16 cellular contexts compared by ENCODE assay signal in genomic region chr6:150008588-150008987, GRCh38. TPM values are rescaled to one million over a fixed set of nuclear protein-coding genes. Genes with fewer than 3 reads are reported as not detected.
A peak's percentile ranks its signal among the peaks of the same experiment; 100 is the strongest.
DNase-seq lines count a peak whose midpoint lies in the region; ATAC-seq, FAIRE-seq and TF ChIP-seq lines count a peak whose summit lies in the region.
"Had no signal": no experiment of that assay in that cellular context is flagged by ENCODE, and none has a peak within 500 bp of the region (broad histone marks: within the 10 kb centered on the region; RNA-seq: fewer than 3 reads in every experiment).

No MANE protein-coding gene starts in this region.

- in situ Hi-C loops in HepG2 (cut with HindIII; ENCODE audit: extremely low pct_ligation_motif_present, low pct_unique_long_range_greater_than_20kb), result loop anchor here (5.0 to 10.0 kb wide), 2 partner anchors 71 to 164 kb away; no protein-coding TSS in a partner anchor

- H4K20me1 ChIP-seq in HepG2 (ENCODE audit: insufficient read depth, low read length), result no peaks in the 10 kb centered on the region

- peaks cover 65% of the 10 kb centered on the region for H3K27me3 Mint-ChIP-seq in activated naive CD8-positive, alpha-beta T cell treated with anti-CD3 and anti-CD28 coated beads, Interleukin-2, amount 50 U/mL, for 24 hours
- peaks cover 57% of the 10 kb centered on the region for H3K27me3 Mint-ChIP-seq in CD4-positive, alpha-beta T cell

- H3K9me3 ChIP-seq in HepG2 (ENCODE audit: low read length), result no peaks in the 10 kb centered on the region
- H3K9me3 ChIP-seq in right lobe of liver, result no peaks in the 10 kb centered on the region
- H3K9me3 ChIP-seq in CD4-positive, alpha-beta T cell (ENCODE audit: control insufficient read depth, low read length), result no peaks in the 10 kb centered on the region
- H3K9me3 ChIP-seq: body of pancreas, prostate gland had no signal

- no peak overlapping the region for H3K4me3 ChIP-seq in HepG2 (replicated peaks in 1 of 3; ENCODE audit: insufficient read depth in 1 of 3, low read depth in 2 of 3, low read length in 3 of 3)
- no peak overlapping the region for H3K4me3 ChIP-seq in right lobe of liver
- H3K4me3 ChIP-seq: body of pancreas, prostate gland had no signal

- H3K9me3 Mint-ChIP-seq in activated naive CD8-positive, alpha-beta T cell treated with anti-CD3 and anti-CD28 coated beads, Interleukin-2, amount 50 U/mL, for 24 hours, result no peaks in the 10 kb centered on the region
- H3K9me3 Mint-ChIP-seq in CD4-positive, alpha-beta T cell, result no peaks in the 10 kb centered on the region

- no peak for TF ChIP-seq POLR2A in HepG2 (IDR thresholded peaks at IDR 0.05; ENCODE audit: insufficient read depth in 1 of 2, low read depth in 2 of 2, low read length in 2 of 2)
- TF ChIP-seq POLR2A in right lobe of liver (IDR thresholded peaks at IDR 0.05), result no peak

- H3K9ac ChIP-seq in HepG2 (ENCODE audit: insufficient read depth, low read depth, low read length), result no peak overlapping the region

- intact Hi-C loops in HepG2 (cut with micrococcal nuclease; ENCODE audit: unreplicated experiment) (no loop called here), right lobe of liver (cut with DNase I) (no loop called here)
- intact Hi-C loops in CD4-positive, alpha-beta T cell (cut with DNase I, micrococcal nuclease), result loop anchor here (5.0 to 10.0 kb wide), 2 partner anchors 46 to 444 kb away; partner anchors contain the start of genes GINM1 (in 1 of the 2) and ULBP1 (in 1 of the 2)

- H3K36me3 Mint-ChIP-seq in activated naive CD8-positive, alpha-beta T cell treated with anti-CD3 and anti-CD28 coated beads, Interleukin-2, amount 50 U/mL, for 24 hours (ENCODE audit: low read depth), result no peaks in the 10 kb centered on the region
- no peaks in the 10 kb centered on the region for H3K36me3 Mint-ChIP-seq in CD4-positive, alpha-beta T cell (ENCODE audit: low read depth)

- no peak overlapping the region for H3K27ac ChIP-seq in HepG2 (ENCODE audit: extremely low read length, insufficient read depth, low read length)
- H3K27ac ChIP-seq in right lobe of liver, result no peak overlapping the region
- no peak overlapping the region for H3K27ac ChIP-seq in CD4-positive, alpha-beta T cell (ENCODE audit: low read depth, low read length)
- H3K27ac ChIP-seq: body of pancreas, prostate gland had no signal

- BruUV-seq in HepG2 (replicated peaks; lab: Mats Ljungman, UMichigan), result no TSS peak

- CTCF ChIA-PET in HepG2 (lab: Yijun Ruan, JAX; ENCODE audit: low intra/inter-chr PET ratio, low total read pairs), result interaction anchor here (2.4 kb wide), 1 partner anchor 8 kb away, joined by 8 read pairs; no protein-coding TSS in a partner anchor
- CTCF ChIA-PET in CD4-positive, alpha-beta T cell (lab: Charles Lee), result interaction anchor here (1.3 kb wide), 1 partner anchor 18 kb away, joined by 3 read pairs; no protein-coding TSS in a partner anchor

- no peaks in the 10 kb centered on the region for H3K36me3 ChIP-seq in HepG2 (replicated peaks in 1 of 2; ENCODE audit: control insufficient read depth in 1 of 2, insufficient read depth in 2 of 2, low read length in 2 of 2)
- H3K36me3 ChIP-seq in right lobe of liver, result no peaks in the 10 kb centered on the region
- H3K36me3 ChIP-seq: prostate gland had no signal

- no peaks in the 10 kb centered on the region for H3K79me2 ChIP-seq in HepG2 (ENCODE audit: insufficient read depth, low read length)

- H3K4me3 Mint-ChIP-seq in activated naive CD8-positive, alpha-beta T cell treated with anti-CD3 and anti-CD28 coated beads, Interleukin-2, amount 50 U/mL, for 24 hours, result no peak overlapping the region
- H3K4me3 Mint-ChIP-seq in CD4-positive, alpha-beta T cell, result no peak overlapping the region

- H3K4me1 ChIP-seq in HepG2 (ENCODE audit: insufficient read depth, low read length) (peaks cover 13% of the 10 kb centered on the region; the same call in 1 of the 2 replicates), right lobe of liver (peaks cover 0 to 3% (median 1%) of the 10 kb centered on the region in 4 donors)
- H3K4me1 ChIP-seq: prostate gland had no signal

- H3K4me2 ChIP-seq in HepG2 (ENCODE audit: low read depth, low read length), result no peak overlapping the region

- no peak overlapping the region for H3K27ac Mint-ChIP-seq in activated naive CD8-positive, alpha-beta T cell treated with anti-CD3 and anti-CD28 coated beads, Interleukin-2, amount 50 U/mL, for 24 hours
- H3K27ac Mint-ChIP-seq in CD4-positive, alpha-beta T cell, result no peak overlapping the region

- no peak for DNase-seq in HepG2 (ENCODE audit: low spot score)
- DNase-seq in right lobe of liver, result no peak
- DNase-seq in NCI-H69 (lab: John Stamatoyannopoulos, UW), result peak; percentile 28
- DNase-seq in activated naive CD8-positive, alpha-beta T cell treated with anti-CD3 and anti-CD28 coated beads, Interleukin-2, amount 50 U/mL, for 24 hours, result peak; percentile 51
- peak; percentile 69 for DNase-seq in stimulated activated CD8-positive, alpha-beta memory T cell treated with anti-CD3 and anti-CD28 coated beads, Interleukin-4, amount 100 ng/mL, for 48 hours
- DNase-seq in CD4-positive, alpha-beta T cell, result no peak
- DNase-seq: body of pancreas, C1 segment of cervical spinal cord, GOT3, MM.1S, NCI-H510A had no signal

- no peak for ATAC-seq in HepG2
- no peak for ATAC-seq in right lobe of liver
- no peak for ATAC-seq in activated naive CD8-positive, alpha-beta T cell treated with anti-CD3 and anti-CD28 coated beads, Interleukin-2, amount 50 U/mL, for 24 hours
- no peak for ATAC-seq in CD4-positive, alpha-beta T cell (ENCODE audit: poor library complexity)
- no peak for ATAC-seq in GM18861 (IDR thresholded peaks at IDR 0.05; ENCODE audit: unreplicated experiment)
- ATAC-seq in HG03565 (IDR thresholded peaks at IDR 0.05; ENCODE audit: unreplicated experiment), result no peak
- ATAC-seq: body of pancreas had no signal

- H2AFZ ChIP-seq in HepG2 (ENCODE audit: low read length), result no peak overlapping the region

- no peak for FAIRE-seq in HepG2 (lab: Jason Lieb, UNC)

- TF ChIP-seq CTCF in HepG2 (CRISPR knock-in tag; IDR thresholded peaks at IDR 0.05) (no peak), right lobe of liver (IDR thresholded peaks at IDR 0.05) (no peak)
- no peak for TF ChIP-seq CTCF in CD4-positive, alpha-beta T cell (IDR thresholded peaks at IDR 0.05)

- H3K4me1 Mint-ChIP-seq in activated naive CD8-positive, alpha-beta T cell treated with anti-CD3 and anti-CD28 coated beads, Interleukin-2, amount 50 U/mL, for 24 hours, result peaks cover 36% of the 10 kb centered on the region
- H3K4me1 Mint-ChIP-seq in CD4-positive, alpha-beta T cell (ENCODE audit: low read depth), result peaks cover 18% of the 10 kb centered on the region

- POLR2A ChIA-PET in HepG2 (lab: Yijun Ruan, JAX), result no interaction called here
- POLR2A ChIA-PET in CD4-positive, alpha-beta T cell (lab: Charles Lee), result no interaction called here

- TF ChIP-seq RAD21 in HepG2 (CRISPR knock-in tag; IDR thresholded peaks at IDR 0.05), result no peak

- TF ChIP-seq EP300 in HepG2 (IDR thresholded peaks at IDR 0.05; ENCODE audit: low read depth in 2 of 2, low read length in 2 of 2) (no peak), HepG2 (CRISPR knock-in tag; IDR thresholded peaks at IDR 0.05; ENCODE audit: borderline replicate concordance) (no peak)

- 4% methylated on average over 9 of the region's 9 CpGs for WGBS in HepG2 (ENCODE audit: low lambda C conversion rate)
- WGBS in right lobe of liver (ENCODE audit: insufficient coverage, low coverage, low lambda C conversion rate, missing lambda C conversion rate), result 50% methylated on average over 8 of the region's 9 CpGs

- H3K27me3 ChIP-seq in HepG2 (ENCODE audit: control insufficient read depth in 1 of 2, insufficient read depth in 2 of 2, low read length in 2 of 2) (peaks cover 5 to 48% of the 10 kb centered on the region in 2 experiments), right lobe of liver (no peaks in the 10 kb centered on the region)
- H3K27me3 ChIP-seq in CD4-positive, alpha-beta T cell (ENCODE audit: control insufficient read depth, insufficient read depth, low read length), result peaks cover 35% of the 10 kb centered on the region

RNA-seq across cellular contexts. Expression of gene RAET1L, which starts 16.7 kb away (rescaled TPM):
- not detected in 2 replicates for total RNA-seq in HepG2 (2016; rRNA removed; fragmentation: Illumina TruSeq; extraction: Trizol)
- total RNA-seq in HepG2 (2016; cell fraction: cytosol; rRNA removed; fragmentation: Illumina TruSeq; extraction: Trizol; ENCODE audit: low read depth), result not detected in 2 replicates
- total RNA-seq in HepG2 (2016; cell fraction: insoluble cytoplasmic fraction; rRNA removed; fragmentation: Illumina TruSeq; extraction: Trizol), result not detected in 2 replicates
- not detected in 2 replicates for total RNA-seq in HepG2 (2016; cell fraction: membrane; rRNA removed; fragmentation: Illumina TruSeq; extraction: Trizol)
- not detected in 2 replicates for total RNA-seq in HepG2 (2016; cell fraction: nucleus; rRNA removed; fragmentation: Illumina TruSeq; extraction: Trizol)
- not detected in 2 replicates for polyA plus RNA-seq in HepG2 (2011; rRNA removed)
- polyA plus RNA-seq in HepG2 (2011; cell fraction: cytosol; rRNA removed), result not detected in 2 replicates
- not detected in 2 replicates for polyA plus RNA-seq in HepG2 (2011; cell fraction: nucleus; rRNA removed)
- not detected in 2 replicates for polyA plus RNA-seq in HepG2 (2012)
- not detected in 2 replicates for polyA plus RNA-seq in HepG2 (2016; cell fraction: cytosol; fragmentation: Illumina TruSeq; extraction: Trizol; ENCODE audit: low read depth)
- polyA plus RNA-seq in HepG2 (2016; cell fraction: insoluble cytoplasmic fraction; fragmentation: Illumina TruSeq; extraction: Trizol; ENCODE audit: low read depth), result not detected in 2 replicates
- not detected in 2 replicates for polyA plus RNA-seq in HepG2 (2016; cell fraction: membrane; fragmentation: Illumina TruSeq; extraction: Trizol; ENCODE audit: low read depth)
- polyA plus RNA-seq in HepG2 (2016; cell fraction: nucleus; fragmentation: Illumina TruSeq; extraction: Trizol; ENCODE audit: insufficient read depth, low read depth), result not detected in 2 replicates
- 0.26 TPM in 1 of 2 replicates, not detected in the other for polyA minus RNA-seq in HepG2 (2011; rRNA and poly(A)+ RNA removed; ENCODE audit: low replicate concordance)
- not detected in 2 replicates for polyA minus RNA-seq in HepG2 (2011; cell fraction: cytosol; rRNA and poly(A)+ RNA removed)
- polyA minus RNA-seq in HepG2 (2011; cell fraction: nucleus; rRNA and poly(A)+ RNA removed), result not detected in 2 replicates
- total RNA-seq in right lobe of liver, result not detected
- total RNA-seq in CD4-positive, alpha-beta T cell, result not detected
- total RNA-seq: body of pancreas, glomerular endothelial cell, prostate gland, subcutaneous adipose tissue had no signal

RNA-seq across cellular contexts. Expression of gene ULBP1, which starts 44.8 kb away (rescaled TPM):
- total RNA-seq in HepG2 (2016; rRNA removed; fragmentation: Illumina TruSeq; extraction: Trizol) (0.04 TPM in 1 of 2 replicates, not detected in the other), right lobe of liver (under 1 TPM in 5 of 6 experiments, not detected in 1; 0.07 to 0.43 (median 0.12) TPM)
- total RNA-seq in HepG2 (2016; cell fraction: cytosol; rRNA removed; fragmentation: Illumina TruSeq; extraction: Trizol; ENCODE audit: low read depth), result not detected in 2 replicates
- 0.06 TPM in 1 of 2 replicates, not detected in the other for total RNA-seq in HepG2 (2016; cell fraction: insoluble cytoplasmic fraction; rRNA removed; fragmentation: Illumina TruSeq; extraction: Trizol)
- total RNA-seq in HepG2 (2016; cell fraction: membrane; rRNA removed; fragmentation: Illumina TruSeq; extraction: Trizol), result not detected in 2 replicates
- total RNA-seq in HepG2 (2016; cell fraction: nucleus; rRNA removed; fragmentation: Illumina TruSeq; extraction: Trizol), result 0.12 TPM in 1 of 2 replicates, not detected in the other
- polyA plus RNA-seq in HepG2 (2011; rRNA removed), result 0.08 and 0.09 TPM in 2 replicates
- 0.11 and 0.13 TPM in 2 replicates for polyA plus RNA-seq in HepG2 (2011; cell fraction: cytosol; rRNA removed)
- polyA plus RNA-seq in HepG2 (2011; cell fraction: nucleus; rRNA removed), result 0.05 and 0.10 TPM in 2 replicates
- polyA plus RNA-seq in HepG2 (2012), result 0.27 and 0.39 TPM in 2 replicates
- not detected in 2 replicates for polyA plus RNA-seq in HepG2 (2016; cell fraction: cytosol; fragmentation: Illumina TruSeq; extraction: Trizol; ENCODE audit: low read depth)
- polyA plus RNA-seq in HepG2 (2016; cell fraction: insoluble cytoplasmic fraction; fragmentation: Illumina TruSeq; extraction: Trizol; ENCODE audit: low read depth), result 0.09 TPM in 1 of 2 replicates, not detected in the other
- polyA plus RNA-seq in HepG2 (2016; cell fraction: membrane; fragmentation: Illumina TruSeq; extraction: Trizol; ENCODE audit: low read depth), result not detected in 2 replicates
- polyA plus RNA-seq in HepG2 (2016; cell fraction: nucleus; fragmentation: Illumina TruSeq; extraction: Trizol; ENCODE audit: insufficient read depth, low read depth), result 0.16 TPM in 1 of 2 replicates, not detected in the other
- 0.06 and 0.21 TPM in 2 replicates for polyA minus RNA-seq in HepG2 (2011; rRNA and poly(A)+ RNA removed; ENCODE audit: low replicate concordance)
- polyA minus RNA-seq in HepG2 (2011; cell fraction: cytosol; rRNA and poly(A)+ RNA removed), result not detected in 2 replicates
- 0.12 and 0.13 TPM in 2 replicates for polyA minus RNA-seq in HepG2 (2011; cell fraction: nucleus; rRNA and poly(A)+ RNA removed)
- total RNA-seq in CD4-positive, alpha-beta T cell, result under 1 TPM; 0.08 to 0.14 TPM
- total RNA-seq: body of pancreas had no signal

Comparison
In these comparisons a context has a peak if more than half of its experiments do, and no peak if none do; other contexts are left out.
1. DNase-seq: peak in NCI-H69 (single experiment), activated naive CD8-positive, alpha-beta T cell treated with anti-CD3 and anti-CD28 coated beads, Interleukin-2, amount 50 U/mL, for 24 hours (single experiment) and stimulated activated CD8-positive, alpha-beta memory T cell treated with anti-CD3 and anti-CD28 coated beads, Interleukin-4, amount 100 ng/mL, for 48 hours (single experiment); none in HepG2 (single experiment), right lobe of liver (0 of 3) and CD4-positive, alpha-beta T cell (0 of 10).
2. intact Hi-C loops: an anchor here in CD4-positive, alpha-beta T cell (5.0 to 10.0 kb wide); none called in HepG2 and right lobe of liver.